14 cellular contexts compared by ENCODE assay signal in genomic region chr18:9148239-9148552, GRCh38. TPM values are rescaled to one million over a fixed set of nuclear protein-coding genes. Genes with fewer than 3 reads are reported as not detected.
DNase-seq lines count a peak whose midpoint lies in the region; ATAC-seq, FAIRE-seq and TF ChIP-seq lines count a peak whose summit lies in the region.
"Had no signal": no experiment of that assay in that cellular context is flagged by ENCODE, and none has a peak within 500 bp of the region (broad histone marks: within the 10 kb centered on the region; RNA-seq: fewer than 3 reads in every experiment).

No MANE protein-coding gene starts in this region.

- no peak for ATAC-seq in aorta (ENCODE audit: low FRiP score)
- no peak for ATAC-seq in HG02610 (IDR thresholded peaks at IDR 0.05; ENCODE audit: unreplicated experiment)
- ATAC-seq in GM21619 (IDR thresholded peaks at IDR 0.05; ENCODE audit: unreplicated experiment), result no peak

- peak; percentile 10 for FAIRE-seq in frontal cortex (lab: Jason Lieb, UNC)

- no peaks in the 10 kb centered on the region for H4K20me1 ChIP-seq in mammary epithelial cell (ENCODE audit: insufficient read depth, low read length)

- H3K79me2 ChIP-seq in mammary epithelial cell (ENCODE audit: insufficient read depth, low read length), result peaks cover 87% of the 10 kb centered on the region

- dilution Hi-C loops in mammary epithelial cell (cut with HindIII; ENCODE audit: low sequenced_read_pairs), result no loop called here

- TF ChIP-seq CTCF in mammary epithelial cell (conservative IDR thresholded peaks at IDR 0.05 in 1 of 2, IDR thresholded peaks at IDR 0.05 in 1 of 2; ENCODE audit: extremely low read depth in 1 of 2, insufficient read depth in 1 of 2, low read depth in 1 of 2, low read length in 2 of 2), result no peak
- no peak for TF ChIP-seq CTCF in breast epithelium (IDR thresholded peaks at IDR 0.05)

- H3K27me3 Mint-ChIP-seq in activated CD4-positive, alpha-beta memory T cell treated with anti-CD3 and anti-CD28 coated beads, Interleukin-2, amount 10 ng/mL, durations not matched to agents 7 days and 5 days, result no peaks in the 10 kb centered on the region
- H3K27me3 Mint-ChIP-seq: progenitor cell of endocrine pancreas had no signal

- H3K27me3 ChIP-seq in mammary epithelial cell (ENCODE audit: insufficient read depth, low read length), result no peaks in the 10 kb centered on the region
- H3K27me3 ChIP-seq in breast epithelium, result no peaks in the 10 kb centered on the region
- H3K27me3 ChIP-seq in aorta (ENCODE audit: control insufficient read depth in 1 of 2, insufficient read depth in 2 of 2, low read length in 1 of 2), result no peaks in the 10 kb centered on the region
- H3K27me3 ChIP-seq: ascending aorta, testis had no signal

- peaks cover 27% of the 10 kb centered on the region for H3K36me3 Mint-ChIP-seq in activated CD4-positive, alpha-beta memory T cell treated with anti-CD3 and anti-CD28 coated beads, Interleukin-2, amount 10 ng/mL, durations not matched to agents 7 days and 5 days (ENCODE audit: low read depth)

- H3K9ac ChIP-seq in mammary epithelial cell (ENCODE audit: insufficient read depth, low read length), result no peak overlapping the region

- H3K36me3 ChIP-seq in mammary epithelial cell (ENCODE audit: insufficient read depth, low read length) (no peaks in the 10 kb centered on the region), breast epithelium (no peaks in the 10 kb centered on the region), aorta (ENCODE audit: control insufficient read depth in 1 of 2, insufficient read depth in 2 of 2, low read length in 1 of 2) (no peaks in the 10 kb centered on the region)
- H3K36me3 ChIP-seq: ascending aorta had no signal

- peaks cover 74% of the 10 kb centered on the region for H3K4me1 Mint-ChIP-seq in activated CD4-positive, alpha-beta memory T cell treated with anti-CD3 and anti-CD28 coated beads, Interleukin-2, amount 10 ng/mL, durations not matched to agents 7 days and 5 days

- H3K27ac ChIP-seq in mammary epithelial cell (ENCODE audit: insufficient read depth, low read depth, low read length) (no peak overlapping the region), breast epithelium (no peak overlapping the region), aorta (ENCODE audit: low read depth in 1 of 2, low read length in 2 of 2) (no peak overlapping the region)
- H3K27ac ChIP-seq: ascending aorta, testis had no signal

- no peaks in the 10 kb centered on the region for H3K9me3 Mint-ChIP-seq in activated CD4-positive, alpha-beta memory T cell treated with anti-CD3 and anti-CD28 coated beads, Interleukin-2, amount 10 ng/mL, durations not matched to agents 7 days and 5 days
- H3K9me3 Mint-ChIP-seq: activated T-cell treated with anti-CD3 and anti-CD28 coated beads, Interleukin-2, amount 50 U/mL, for 4 hours had no signal

- TF ChIP-seq POLR2A in breast epithelium (IDR thresholded peaks at IDR 0.05), result no peak

- POLR2A ChIA-PET in activated CD4-positive, alpha-beta memory T cell treated with anti-CD3 and anti-CD28 coated beads, Interleukin-2, amount 10 ng/mL, durations not matched to agents 7 days and 5 days (lab: Charles Lee), result interaction anchor here (0.8 to 2.8 kb wide), 10 partner anchors 8 to 75 kb away, joined by 3 to 43 read pairs (median 5); partner anchors contain the start of genes ANKRD12 and NDUFV2

- intact Hi-C loops in mammary epithelial cell (cut with micrococcal nuclease), result loop anchor here (1.0 to 2.0 kb wide), 4 partner anchors 45 to 494 kb away; no protein-coding TSS in a partner anchor
- intact Hi-C loops in breast epithelium (cut with DNase I; ENCODE audit: low total_unique reads), result loop anchor here (10.0 kb wide), 1 partner anchor 83 kb away; no protein-coding TSS in a partner anchor
- intact Hi-C loops in aorta (cut with DNase I), result loop anchor here in 1 of 2 donors (2.0 kb wide), 1 partner anchor 75 kb away; no protein-coding TSS in a partner anchor

- H3K4me3 Mint-ChIP-seq in activated CD4-positive, alpha-beta memory T cell treated with anti-CD3 and anti-CD28 coated beads, Interleukin-2, amount 10 ng/mL, durations not matched to agents 7 days and 5 days, result no peak overlapping the region

- H3K4me3 ChIP-seq in mammary epithelial cell (replicated peaks in 1 of 3; ENCODE audit: insufficient read depth in 1 of 3, low read depth in 2 of 3, low read length in 3 of 3), result no peak overlapping the region
- no peak overlapping the region for H3K4me3 ChIP-seq in breast epithelium
- H3K4me3 ChIP-seq in aorta (ENCODE audit: low read length in 2 of 2), result no peak overlapping the region
- H3K4me3 ChIP-seq: ascending aorta, mucosa of descending colon, testis had no signal

- in situ Hi-C loops in mammary epithelial cell (cut with MboI; ENCODE audit: low sequenced_read_pairs in 2 of 2), result no loop called here
- in situ Hi-C loops in KBM-7 (cut with MboI; ENCODE audit: low pct_unique_long_range_greater_than_20kb, low sequenced_read_pairs), result no loop called here

- no peak overlapping the region for H2AFZ ChIP-seq in mammary epithelial cell (ENCODE audit: low read depth, low read length)

- H3K4me1 ChIP-seq in mammary epithelial cell (ENCODE audit: insufficient read depth, low read length), result peaks cover 12% of the 10 kb centered on the region
- H3K4me1 ChIP-seq in breast epithelium, result peaks cover 0 to 21% of the 10 kb centered on the region in 2 donors
- peaks cover 0 to 7% of the 10 kb centered on the region in 2 donors for H3K4me1 ChIP-seq in aorta (ENCODE audit: control insufficient read depth in 1 of 2, insufficient read depth in 2 of 2, low read length in 2 of 2)

- peak overlapping the region; percentile 33 for H3K4me2 ChIP-seq in mammary epithelial cell (ENCODE audit: insufficient read depth, low read depth, low read length)

- BruUV-seq in mammary epithelial cell (replicated peaks; lab: Mats Ljungman, UMichigan), result no TSS peak

- DNase-seq in mammary epithelial cell (no peak), breast epithelium (ENCODE audit: low spot score in 2 of 2) (no peak), frontal cortex (ENCODE audit: low spot score in 2 of 2) (no peak), aorta (no peak), KBM-7 (no peak)
- no peak for DNase-seq in activated CD4-positive, alpha-beta memory T cell treated with anti-CD3 and anti-CD28 coated beads, Interleukin-2, amount 10 ng/mL, durations not matched to agents 7 days and 5 days
- DNase-seq: activated T-cell treated with anti-CD3 and anti-CD28 coated beads, Interleukin-2, amount 50 U/mL, for 4 hours; NCI-H2081 treated with DMSO at 0.1 percent for 48 hours had no signal

- CTCF ChIA-PET in mammary epithelial cell (lab: Charles Lee; ENCODE audit: low non-redundant PET), result interaction anchor here (0.6 kb wide), 1 partner anchor 164 kb away, joined by 3 read pairs; no protein-coding TSS in a partner anchor
- CTCF ChIA-PET in activated CD4-positive, alpha-beta memory T cell treated with anti-CD3 and anti-CD28 coated beads, Interleukin-2, amount 10 ng/mL, durations not matched to agents 7 days and 5 days (lab: Charles Lee), result interaction anchor here (0.6 to 2.5 kb wide), 7 partner anchors 9 to 186 kb away, joined by 3 to 17 read pairs (median 3); partner anchors contain the start of gene TWSG1

- peak overlapping the region; percentile 81 for H3K27ac Mint-ChIP-seq in activated CD4-positive, alpha-beta memory T cell treated with anti-CD3 and anti-CD28 coated beads, Interleukin-2, amount 10 ng/mL, durations not matched to agents 7 days and 5 days

- H3K9me3 ChIP-seq in mammary epithelial cell (replicated peaks; ENCODE audit: insufficient read depth, low read length), result no peaks in the 10 kb centered on the region
- H3K9me3 ChIP-seq in breast epithelium, result no peaks in the 10 kb centered on the region
- H3K9me3 ChIP-seq in aorta (ENCODE audit: control insufficient read depth, low read length), result no peaks in the 10 kb centered on the region
- H3K9me3 ChIP-seq: ascending aorta, mucosa of descending colon, testis had no signal

- 0% methylated on average over 1 of the region's 1 CpG for WGBS in mammary epithelial cell (ENCODE audit: low coverage, missing lambda C conversion rate)
- 12 to 31% methylated on average over 1 of the region's 1 CpG for WGBS in aorta, 2 donors

RNA-seq across cellular contexts. Expression of gene ANKRD12, which starts 11.6 kb away (rescaled TPM):
- total RNA-seq in mammary epithelial cell (10 to 100 TPM; 19.8 to 26.0 TPM), breast epithelium (10 to 100 TPM; 47.7 to 66.9 (median 51.5) TPM), frontal cortex (135 TPM), aorta (100 to 1,000 TPM in 1 of 2 donors, 10 to 100 TPM in 1; 86.5 to 112 TPM)
- polyA plus RNA-seq in mammary epithelial cell (2.6 TPM), aorta (10 to 100 TPM in 1 of 2 donors, 1 to 10 TPM in 1; 7.6 to 13.4 TPM)
- 14.3 TPM for polyA minus RNA-seq in mammary epithelial cell
- total RNA-seq in activated CD4-positive, alpha-beta memory T cell treated with anti-CD3 and anti-CD28 coated beads, Interleukin-2, amount 10 ng/mL, durations not matched to agents 7 days and 5 days, result 100 to 1,000 TPM; 103 to 111 TPM

RNA-seq across cellular contexts. Expression of gene NDUFV2, which starts 45.7 kb away (rescaled TPM):
- total RNA-seq in mammary epithelial cell, result 100 to 1,000 TPM in 1 of 2 donors, 10 to 100 TPM in 1; 69.2 to 142 TPM
- polyA plus RNA-seq in mammary epithelial cell, result 98.3 TPM
- polyA minus RNA-seq in mammary epithelial cell, result 40.6 TPM
- 100 to 1,000 TPM; 106 to 116 (median 113) TPM for total RNA-seq in breast epithelium
- total RNA-seq in activated CD4-positive, alpha-beta memory T cell treated with anti-CD3 and anti-CD28 coated beads, Interleukin-2, amount 10 ng/mL, durations not matched to agents 7 days and 5 days, result 100 to 1,000 TPM; 288 to 295 TPM
- total RNA-seq in frontal cortex, result 85.2 TPM
- 100 to 1,000 TPM in 1 of 2 donors, 10 to 100 TPM in 1; 83.8 to 112 TPM for total RNA-seq in aorta
- polyA plus RNA-seq in aorta, result 100 to 1,000 TPM; 114 to 150 TPM
